8 cellular contexts compared by ENCODE assay signal in genomic region chr1:227563319-227564201, GRCh38. TPM values are rescaled to one million over a fixed set of nuclear protein-coding genes. Genes with fewer than 3 reads are reported as not detected.
DNase-seq lines count a peak whose midpoint lies in the region; ATAC-seq and TF ChIP-seq lines count a peak whose summit lies in the region.

Gene ZNF678, plus strand, starts transcription at chr1:227563556. Its CDS starts 87,436 bp downstream, at chr1:227650992.

- H2BK12ac ChIP-seq in neuronal stem cell (ENCODE audit: low read length), result no peak within 1 kb of the TSS

- peaks cover 37% of the 10 kb centered on the region for H3K4me1 Mint-ChIP-seq in activated naive CD4-positive, alpha-beta T cell treated with anti-CD3 and anti-CD28 coated beads for 36 hours (ENCODE audit: low read depth)

- TF ChIP-seq CTCF in HFF-Myc (IDR thresholded peaks at IDR 0.05; ENCODE audit: low read depth, low read length, missing control alignments) (no peak), gastroesophageal sphincter (IDR thresholded peaks at IDR 0.05) (no peak)

- H2BK5ac ChIP-seq in neuronal stem cell (ENCODE audit: low read length), result peak within 1 kb of the TSS; percentile 7

- peaks cover 16% of the 10 kb centered on the region for H3K36me3 Mint-ChIP-seq in activated naive CD4-positive, alpha-beta T cell treated with anti-CD3 and anti-CD28 coated beads for 36 hours (ENCODE audit: low read depth)

- H3K27me3 Mint-ChIP-seq in activated naive CD4-positive, alpha-beta T cell treated with anti-CD3 and anti-CD28 coated beads for 36 hours (ENCODE audit: low read depth), result peaks cover 26% of the 10 kb centered on the region

- no peak within 1 kb of the TSS for H3K4ac ChIP-seq in neuronal stem cell (ENCODE audit: low read length)

- 0 to 1% methylated on average over 3 to 8 of the region's 39 CpGs for WGBS in gastroesophageal sphincter (ENCODE audit: low coverage in 1 of 2), 2 donors
- no CpG with 5 or more reads among the region's 39 CpGs for WGBS in neuronal stem cell (ENCODE audit: extremely low coverage in 2 of 2, insufficient read length in 2 of 2, insufficient replicate concordance in 1 of 2), 2 donors

- H2BK15ac ChIP-seq in neuronal stem cell (ENCODE audit: low read length), result peak within 1 kb of the TSS; percentile 62

- H3K23ac ChIP-seq in neuronal stem cell (ENCODE audit: low read depth, low read length, poor library complexity), result peak within 1 kb of the TSS; percentile 89

- peaks cover 5% of the 10 kb centered on the region; the same call in 1 of the 2 replicates for H3K36me3 ChIP-seq in SJSA1
- H3K36me3 ChIP-seq in gastroesophageal sphincter, result no peaks in the 10 kb centered on the region
- peaks cover 0 to 10% of the 10 kb centered on the region in 2 donors for H3K36me3 ChIP-seq in neuronal stem cell (replicated peaks in 1 of 2; ENCODE audit: control insufficient read depth in 2 of 2, insufficient read depth in 2 of 2, low read length in 2 of 2)
- peaks cover 0 to 1% (median 0%) of the 10 kb centered on the region in 5 donors for H3K36me3 ChIP-seq in subcutaneous abdominal adipose tissue (ENCODE audit: control insufficient read depth in 5 of 5, insufficient read depth in 5 of 5, low read length in 5 of 5)

- H3K14ac ChIP-seq in neuronal stem cell (ENCODE audit: low read length), result no peak within 1 kb of the TSS

- H4K8ac ChIP-seq in neuronal stem cell (ENCODE audit: low read depth, low read length), result peak within 1 kb of the TSS; percentile 99

- H2BK120ac ChIP-seq in neuronal stem cell (ENCODE audit: low read depth, low read length), result no peak within 1 kb of the TSS

- peak; percentile 96 for ATAC-seq in gastroesophageal sphincter

- peak within 1 kb of the TSS; percentile 79 for H3K4me3 ChIP-seq in HFF-Myc (replicated peaks; ENCODE audit: low read depth, low read length)
- peak within 1 kb of the TSS; percentile 61 for H3K4me3 ChIP-seq in SJSA1
- peak within 1 kb of the TSS; percentile 40 to 81 for H3K4me3 ChIP-seq in gastroesophageal sphincter
- H3K4me3 ChIP-seq in neuronal stem cell (ENCODE audit: low read length in 2 of 2), result peak within 1 kb of the TSS; percentile 85 to 88
- H3K4me3 ChIP-seq in subcutaneous abdominal adipose tissue (ENCODE audit: low read depth in 1 of 5, low read length in 5 of 5), result peak within 1 kb of the TSS; percentile 79 to 95 (median 90)

- peak within 1 kb of the TSS; percentile 93 for H3K27ac Mint-ChIP-seq in activated naive CD4-positive, alpha-beta T cell treated with anti-CD3 and anti-CD28 coated beads for 36 hours

- no peak within 1 kb of the TSS for H4K91ac ChIP-seq in neuronal stem cell (ENCODE audit: low read depth, low read length, poor library complexity)

- H2AFZ ChIP-seq in neuronal stem cell (ENCODE audit: low read length), result peak within 1 kb of the TSS; percentile 95

- H3K27ac ChIP-seq in SJSA1 (peak within 1 kb of the TSS; percentile 89), gastroesophageal sphincter (peak within 1 kb of the TSS; percentile 15 to 89 (median 84)), neuronal stem cell (replicated peaks; ENCODE audit: low read length) (peak within 1 kb of the TSS; percentile 87), subcutaneous abdominal adipose tissue (ENCODE audit: low read depth, low read length) (peak within 1 kb of the TSS; percentile 93)

- CTCF ChIA-PET in activated naive CD4-positive, alpha-beta T cell treated with anti-CD3 and anti-CD28 coated beads for 36 hours (lab: Charles Lee), result interaction anchor here (0.7 to 1.7 kb wide), 3 partner anchors 21 to 203 kb away, joined by 3 to 5 read pairs (median 3); no protein-coding TSS in a partner anchor

- peak in 1 of 2 donors; percentile 38 for TF ChIP-seq POLR2A in gastroesophageal sphincter (IDR thresholded peaks at IDR 0.05)

- intact Hi-C loops in activated naive CD4-positive, alpha-beta T cell treated with anti-CD3 and anti-CD28 coated beads for 36 hours (cut with micrococcal nuclease), result loop anchor here (1.0 to 10.0 kb wide), 5 partner anchors 21 to 626 kb away; partner anchors contain the start of gene IBA57

- no peak for TF ChIP-seq EP300 in gastroesophageal sphincter (IDR thresholded peaks at IDR 0.05)

- peak within 1 kb of the TSS; percentile 91 for H3K18ac ChIP-seq in neuronal stem cell (ENCODE audit: low read length)

- H3K9me3 Mint-ChIP-seq in activated naive CD4-positive, alpha-beta T cell treated with anti-CD3 and anti-CD28 coated beads for 36 hours, result no peaks in the 10 kb centered on the region

- H3K9ac ChIP-seq in neuronal stem cell (ENCODE audit: low read depth, low read length, poor library complexity), result peak within 1 kb of the TSS; percentile 78
- H3K9ac ChIP-seq in subcutaneous abdominal adipose tissue (ENCODE audit: low read length in 5 of 5), result peak within 1 kb of the TSS; percentile 77 to 90 (median 81)

- H3K9me3 ChIP-seq in SJSA1 (replicated peaks), result peaks cover 7% of the 10 kb centered on the region; the same call in 1 of the 2 replicates
- H3K9me3 ChIP-seq in gastroesophageal sphincter, result no peaks in the 10 kb centered on the region
- H3K9me3 ChIP-seq in neuronal stem cell (replicated peaks in 1 of 2; ENCODE audit: control insufficient read depth in 2 of 2, insufficient read depth in 1 of 2, low read depth in 1 of 2, low read length in 2 of 2), result peaks cover 14 to 30% of the 10 kb centered on the region in 2 donors
- H3K9me3 ChIP-seq in subcutaneous abdominal adipose tissue (ENCODE audit: control insufficient read depth in 5 of 5, low read length in 5 of 5), result no peaks in the 10 kb centered on the region

- H3K4me1 ChIP-seq in SJSA1 (replicated peaks), result peaks cover 5% of the 10 kb centered on the region
- peaks cover 0 to 25% (median 0%) of the 10 kb centered on the region in 3 donors for H3K4me1 ChIP-seq in gastroesophageal sphincter
- H3K4me1 ChIP-seq in neuronal stem cell (ENCODE audit: control insufficient read depth in 2 of 2, insufficient read depth in 1 of 2, low read depth in 1 of 2, low read length in 2 of 2), result peaks cover 6 to 10% of the 10 kb centered on the region in 2 donors
- peaks cover 0 to 18% (median 16%) of the 10 kb centered on the region in 5 donors for H3K4me1 ChIP-seq in subcutaneous abdominal adipose tissue (ENCODE audit: control insufficient read depth in 5 of 5, insufficient read depth in 5 of 5, low read length in 5 of 5)

- H2AK5ac ChIP-seq in neuronal stem cell (ENCODE audit: low read depth, low read length), result peak within 1 kb of the TSS; percentile 59

- H3K27me3 ChIP-seq in SJSA1 (replicated peaks) (no peaks in the 10 kb centered on the region), gastroesophageal sphincter (peaks cover 34% of the 10 kb centered on the region), neuronal stem cell (ENCODE audit: control insufficient read depth in 3 of 3, insufficient read depth in 3 of 3, low read depth in 1 of 3, low read length in 3 of 3) (no peaks in the 10 kb centered on the region), subcutaneous abdominal adipose tissue (ENCODE audit: control insufficient read depth in 5 of 5, insufficient read depth in 4 of 5, low read length in 5 of 5) (peaks cover 4 to 33% (median 25%) of the 10 kb centered on the region in 5 donors)

- H3K79me1 ChIP-seq in neuronal stem cell (ENCODE audit: low read depth, low read length), result no peaks in the 10 kb centered on the region

- H3K4me3 Mint-ChIP-seq in activated naive CD4-positive, alpha-beta T cell treated with anti-CD3 and anti-CD28 coated beads for 36 hours, result peak within 1 kb of the TSS; percentile 94

- peak; percentile 71 for DNase-seq in GM04503 (ENCODE audit: low read depth)
- peak; percentile 92 for DNase-seq in HFF-Myc (ENCODE audit: extremely low read depth, low read depth)
- peak; percentile 92 for DNase-seq in MV-4-11 (lab: John Stamatoyannopoulos, UW)
- peak; percentile 93 to 94 for DNase-seq in SJSA1 (ENCODE audit: low read depth in 1 of 2, low spot score in 2 of 2)
- peak; percentile 96 for DNase-seq in activated naive CD4-positive, alpha-beta T cell treated with anti-CD3 and anti-CD28 coated beads for 36 hours
- DNase-seq in neuronal stem cell (ENCODE audit: low spot score), result peak; percentile 85

- peak within 1 kb of the TSS; percentile 56 for H3K4me2 ChIP-seq in neuronal stem cell (ENCODE audit: insufficient read depth, low read length, poor library complexity, severe bottlenecking)

RNA-seq across cellular contexts. Expression of gene ZNF678, which starts in this region (rescaled TPM):
- 7.6 and 34.2 TPM in 2 replicates for total RNA-seq in SJSA1 (2014; rRNA removed; shearing (Covaris generic))
- total RNA-seq in activated naive CD4-positive, alpha-beta T cell treated with anti-CD3 and anti-CD28 coated beads for 36 hours, result 1 to 10 TPM; 9.5 TPM
- 1 to 10 TPM; 4.3 to 10.0 (median 6.3) TPM for total RNA-seq in gastroesophageal sphincter
- 17.7 TPM for polyA plus RNA-seq in neuronal stem cell (2013, experiment 1 of 2)
- 16.0 TPM for polyA plus RNA-seq in neuronal stem cell (2013, experiment 2 of 2)

Comparison
In these comparisons a context has a peak if more than half of its experiments do, and no peak if none do; other contexts are left out.
1. Peak in every context shown above with its lines: DNase-seq, ATAC-seq, H3K4me3 ChIP-seq and H3K27ac ChIP-seq.